33 cellular contexts compared by ENCODE assay signal in genomic region chr12:62998454-62998853, GRCh38.
"Had no signal": no experiment of that assay in that cellular context is flagged by ENCODE, and none has a peak within 500 bp of the region (broad histone marks: within the 10 kb centered on the region; RNA-seq: fewer than 3 reads in every experiment).

No MANE protein-coding gene starts in this region.

- H3K27me3 Mint-ChIP-seq: activated CD8-positive, alpha-beta T cell treated with anti-CD3 and anti-CD28 coated beads for 36 hours had no signal

- DNase-seq: activated CD4-positive, alpha-beta T cell treated with anti-CD3 and anti-CD28 coated beads for 36 hours; activated CD4-positive, alpha-beta T cell treated with anti-CD3 and anti-CD28 coated beads, Interleukin-2, amount 10 ng/mL, durations not matched to agents 7 days and 5 days; activated CD4-positive, alpha-beta T cell treated with anti-CD3 and anti-CD28 coated beads, Interleukin-2, amount 50 U/mL, for 48 hours; activated CD4-positive, CD25-positive, alpha-beta regulatory T cell; activated CD4-positive, CD25-positive, alpha-beta regulatory T cell treated with anti-CD3 and anti-CD28 coated beads, Interleukin-2, amount 50 U/mL, for 72 hours; activated CD8-positive, alpha-beta memory T cell treated with anti-CD3 and anti-CD28 coated beads for 24 hours; activated CD8-positive, alpha-beta T cell treated with anti-CD3 and anti-CD28 coated beads for 36 hours; activated effector memory CD4-positive, alpha-beta T cell treated with anti-CD3 and anti-CD28 coated beads, Interleukin-2, amount 50 U/mL, for 16 hours; activated naive CD4-positive, alpha-beta T cell treated with anti-CD3 and anti-CD28 coated beads for 36 hours; activated naive CD8-positive, alpha-beta T cell treated with anti-CD3 and anti-CD28 coated beads for 36 hours; activated naive CD8-positive, alpha-beta T cell treated with anti-CD3 and anti-CD28 coated beads, Interleukin-2, amount 50 U/mL, for 24 hours; activated T-cell treated with anti-CD3 and anti-CD28 coated beads, Interleukin-2, amount 50 U/mL, for 1 hour; activated T-cell treated with anti-CD3 and anti-CD28 coated beads, Interleukin-2, amount 50 U/mL, for 48 hours; adrenal gland; amygdala; aorta; body of pancreas; caudate nucleus; cortex of kidney; dermis blood vessel endothelial cell; effector CD4-positive, alpha-beta T cell; effector memory CD8-positive, alpha-beta T cell; erythroblast; foreskin keratinocyte; gastrocnemius medialis; T-helper 1 cell; T-helper 17 cell; T1000 had no signal

- H3K36me3 ChIP-seq: adrenal gland, esophagus muscularis mucosa, gastrocnemius medialis had no signal

- H3K4me3 ChIP-seq: adrenal gland, body of pancreas, esophagus muscularis mucosa, gastrocnemius medialis had no signal

- H3K9me3 ChIP-seq: adrenal gland, body of pancreas, esophagus muscularis mucosa, gastrocnemius medialis had no signal

- H3K4me1 Mint-ChIP-seq: activated CD4-positive, alpha-beta T cell treated with anti-CD3 and anti-CD28 coated beads for 36 hours; activated CD4-positive, alpha-beta T cell treated with anti-CD3 and anti-CD28 coated beads, Interleukin-2, amount 10 ng/mL, durations not matched to agents 7 days and 5 days; activated naive CD4-positive, alpha-beta T cell treated with anti-CD3 and anti-CD28 coated beads, Interleukin-2, amount 50 U/mL, for 24 hours; activated naive CD8-positive, alpha-beta T cell treated with anti-CD3 and anti-CD28 coated beads for 36 hours; activated naive CD8-positive, alpha-beta T cell treated with anti-CD3 and anti-CD28 coated beads, Interleukin-2, amount 50 U/mL, for 24 hours; T-helper 17 cell had no signal

- H3K4me3 Mint-ChIP-seq: activated CD4-positive, alpha-beta T cell treated with anti-CD3 and anti-CD28 coated beads for 36 hours; activated CD4-positive, alpha-beta T cell treated with anti-CD3 and anti-CD28 coated beads, Interleukin-2, amount 10 ng/mL, durations not matched to agents 7 days and 5 days; activated CD8-positive, alpha-beta T cell treated with anti-CD3 and anti-CD28 coated beads for 36 hours; activated naive CD4-positive, alpha-beta T cell treated with anti-CD3 and anti-CD28 coated beads for 36 hours; activated naive CD4-positive, alpha-beta T cell treated with anti-CD3 and anti-CD28 coated beads, Interleukin-2, amount 50 U/mL, for 24 hours; activated naive CD8-positive, alpha-beta T cell treated with anti-CD3 and anti-CD28 coated beads for 36 hours; activated naive CD8-positive, alpha-beta T cell treated with anti-CD3 and anti-CD28 coated beads, Interleukin-2, amount 50 U/mL, for 24 hours; activated T-helper 1 cell treated with anti-CD3 and anti-CD28 coated beads, Interleukin-12 subunit alpha, Interleukin-12 subunit beta, Interleukin-2, Interleukin-4 antibody, amounts not matched to agents 30 ng/mL and 10 ng/mL and 1 ng/mL, durations not matched to agents 14 hours and 24 hours and 36 hours; effector memory CD8-positive, alpha-beta T cell; T-helper 17 cell; T-helper 2 cell treated with Interferon-gamma antibody and Interleukin-4, amounts not matched to agents 5 μg/mL and 100 μg/mL, for 36 hours had no signal

- H3K27ac Mint-ChIP-seq: activated CD4-positive, alpha-beta T cell treated with anti-CD3 and anti-CD28 coated beads for 36 hours; activated CD4-positive, alpha-beta T cell treated with anti-CD3 and anti-CD28 coated beads, Interleukin-2, amount 10 ng/mL, durations not matched to agents 7 days and 5 days; activated CD8-positive, alpha-beta T cell treated with anti-CD3 and anti-CD28 coated beads for 36 hours; activated naive CD4-positive, alpha-beta T cell treated with anti-CD3 and anti-CD28 coated beads for 36 hours; activated naive CD4-positive, alpha-beta T cell treated with anti-CD3 and anti-CD28 coated beads, Interleukin-2, amount 50 U/mL, for 24 hours; activated naive CD8-positive, alpha-beta T cell treated with anti-CD3 and anti-CD28 coated beads for 36 hours; activated naive CD8-positive, alpha-beta T cell treated with anti-CD3 and anti-CD28 coated beads, Interleukin-2, amount 50 U/mL, for 24 hours; activated T-helper 1 cell treated with anti-CD3 and anti-CD28 coated beads, Interleukin-12 subunit alpha, Interleukin-12 subunit beta, Interleukin-2, Interleukin-4 antibody, amounts not matched to agents 30 ng/mL and 10 ng/mL and 1 ng/mL, durations not matched to agents 14 hours and 24 hours and 36 hours; activated T-helper 2 cell treated with anti-CD3 and anti-CD28 coated beads, Interferon-gamma antibody, Interleukin-2, Interleukin-4, amounts not matched to agents 10 μg/mL and 5 μg/mL and 100 μg/mL, durations not matched to agents 14 hours and 24 hours and 36 hours; effector memory CD8-positive, alpha-beta T cell; T-helper 17 cell; T-helper 2 cell treated with Interferon-gamma antibody and Interleukin-4, amounts not matched to agents 5 μg/mL and 100 μg/mL, for 36 hours had no signal

- ATAC-seq: activated CD4-positive, alpha-beta T cell treated with anti-CD3 and anti-CD28 coated beads for 36 hours; activated CD8-positive, alpha-beta T cell treated with anti-CD3 and anti-CD28 coated beads for 36 hours; activated naive CD8-positive, alpha-beta T cell treated with anti-CD3 and anti-CD28 coated beads, Interleukin-2, amount 50 U/mL, for 24 hours; body of pancreas; effector memory CD8-positive, alpha-beta T cell; foreskin keratinocyte; gastrocnemius medialis; T-helper 17 cell had no signal

- H3K27ac ChIP-seq: adrenal gland, body of pancreas, esophagus muscularis mucosa, foreskin keratinocyte, gastrocnemius medialis had no signal

- H3K9me3 Mint-ChIP-seq: activated CD4-positive, alpha-beta T cell treated with anti-CD3 and anti-CD28 coated beads, Interleukin-2, amount 10 ng/mL, durations not matched to agents 7 days and 5 days; activated CD8-positive, alpha-beta T cell treated with anti-CD3 and anti-CD28 coated beads for 36 hours; activated naive CD4-positive, alpha-beta T cell treated with anti-CD3 and anti-CD28 coated beads, Interleukin-2, amount 50 U/mL, for 24 hours; activated naive CD8-positive, alpha-beta T cell treated with anti-CD3 and anti-CD28 coated beads for 36 hours; activated naive CD8-positive, alpha-beta T cell treated with anti-CD3 and anti-CD28 coated beads, Interleukin-2, amount 50 U/mL, for 24 hours; activated T-helper 1 cell treated with anti-CD3 and anti-CD28 coated beads, Interleukin-12 subunit alpha, Interleukin-12 subunit beta, Interleukin-2, Interleukin-4 antibody, amounts not matched to agents 30 ng/mL and 10 ng/mL and 1 ng/mL, durations not matched to agents 14 hours and 24 hours and 36 hours; activated T-helper 2 cell treated with anti-CD3 and anti-CD28 coated beads, Interferon-gamma antibody, Interleukin-2, Interleukin-4, amounts not matched to agents 10 μg/mL and 5 μg/mL and 100 μg/mL, durations not matched to agents 14 hours and 24 hours and 36 hours; effector memory CD8-positive, alpha-beta T cell; T-helper 2 cell treated with Interferon-gamma antibody and Interleukin-4, amounts not matched to agents 5 μg/mL and 100 μg/mL, for 36 hours had no signal

- H3K27me3 ChIP-seq: adrenal gland, body of pancreas, esophagus muscularis mucosa, foreskin keratinocyte, gastrocnemius medialis had no signal

- H3K36me3 Mint-ChIP-seq: activated naive CD4-positive, alpha-beta T cell treated with anti-CD3 and anti-CD28 coated beads, Interleukin-2, amount 50 U/mL, for 24 hours; activated naive CD8-positive, alpha-beta T cell treated with anti-CD3 and anti-CD28 coated beads for 36 hours had no signal

- H3K4me1 ChIP-seq: adrenal gland, body of pancreas, esophagus muscularis mucosa, foreskin keratinocyte, gastrocnemius medialis had no signal
